In genomic region chr12:50175716-50176026, GRCh38 we compare ENCODE assay signal across 11 cellular contexts. TPM values are rescaled to one million over a fixed set of nuclear protein-coding genes. Genes with fewer than 3 reads are reported as not detected.
A peak's percentile ranks its signal among the peaks of the same experiment; 100 is the strongest.
DNase-seq lines count a peak whose midpoint lies in the region; ATAC-seq and TF ChIP-seq lines count a peak whose summit lies in the region.
"Had no signal": no experiment of that assay in that cellular context is flagged by ENCODE, and none has a peak within 500 bp of the region (broad histone marks: within the 10 kb centered on the region; RNA-seq: fewer than 3 reads in every experiment).

No MANE protein-coding gene starts in this region.

- H3K9me3 ChIP-seq in HEK293 (ENCODE audit: control insufficient read depth, insufficient read depth, low read depth, low read length), result no peaks in the 10 kb centered on the region
- H3K9me3 ChIP-seq in tibial artery, result no peaks in the 10 kb centered on the region
- no peaks in the 10 kb centered on the region for H3K9me3 ChIP-seq in psoas muscle
- H3K9me3 ChIP-seq: BLaER1 had no signal

- no peak for DNase-seq in T-helper 2 cell treated with Interferon-gamma antibody and Interleukin-4, amounts not matched to agents 5 μg/mL and 100 μg/mL, for 36 hours (ENCODE audit: low spot score)
- no peak for DNase-seq in T-helper 2 cell
- DNase-seq in tibial artery, result no peak
- no peak for DNase-seq in psoas muscle
- DNase-seq: 8988T had no signal

- H3K27me3 ChIP-seq in tibial artery, result no peaks in the 10 kb centered on the region
- no peaks in the 10 kb centered on the region for H3K27me3 ChIP-seq in psoas muscle (ENCODE audit: insufficient read depth in 3 of 3, low read length in 2 of 3)
- H3K27me3 ChIP-seq: BLaER1 had no signal

- H3K4me3 ChIP-seq in HEK293 (ENCODE audit: low read depth, low read length), result no peak overlapping the region
- no peak overlapping the region for H3K4me3 ChIP-seq in tibial artery
- H3K4me3 ChIP-seq in psoas muscle, result no peak overlapping the region
- H3K4me3 ChIP-seq: BLaER1 had no signal

- H3K9me3 Mint-ChIP-seq in T-helper 2 cell treated with Interferon-gamma antibody and Interleukin-4, amounts not matched to agents 5 μg/mL and 100 μg/mL, for 36 hours, result no peaks in the 10 kb centered on the region
- no peaks in the 10 kb centered on the region for H3K9me3 Mint-ChIP-seq in nephron

- peaks cover 27% of the 10 kb centered on the region for H3K36me3 Mint-ChIP-seq in T-helper 2 cell treated with Interferon-gamma antibody and Interleukin-4, amounts not matched to agents 5 μg/mL and 100 μg/mL, for 36 hours (ENCODE audit: low read depth)
- peaks cover 24% of the 10 kb centered on the region for H3K36me3 Mint-ChIP-seq in nephron (ENCODE audit: low read depth)

- H3K27ac ChIP-seq in HEK293 (ENCODE audit: extremely low read depth, low read depth, low read length), result no peak overlapping the region
- H3K27ac ChIP-seq in VCaP, result no peak overlapping the region
- no peak overlapping the region for H3K27ac ChIP-seq in tibial artery
- H3K27ac ChIP-seq in psoas muscle, result no peak overlapping the region
- H3K27ac ChIP-seq: BLaER1, KMS-11 had no signal

- H3K4me3 Mint-ChIP-seq in T-helper 2 cell treated with Interferon-gamma antibody and Interleukin-4, amounts not matched to agents 5 μg/mL and 100 μg/mL, for 36 hours, result no peak overlapping the region
- no peak overlapping the region for H3K4me3 Mint-ChIP-seq in nephron

- H3K27me3 Mint-ChIP-seq in T-helper 2 cell treated with Interferon-gamma antibody and Interleukin-4, amounts not matched to agents 5 μg/mL and 100 μg/mL, for 36 hours (ENCODE audit: low read depth), result no peaks in the 10 kb centered on the region
- no peaks in the 10 kb centered on the region for H3K27me3 Mint-ChIP-seq in nephron (ENCODE audit: low read depth)

- CTCF ChIA-PET in HEK293 (lab: Yijun Ruan, JAX), result interaction anchor here (0.5 to 4.2 kb wide), 40 partner anchors 8 to 1241 kb away, joined by 3 to 41 read pairs (median 4); partner anchors contain the start of genes CERS5, COX14, GPD1 and LIMA1

- WGBS in psoas muscle, 3 donors, result 40 to 50% (median 41%) methylated on average over 1 of the region's 1 CpG

- H3K4me1 ChIP-seq in HEK293 (ENCODE audit: control insufficient read depth, insufficient read depth, low read length) (no peaks in the 10 kb centered on the region), tibial artery (peaks cover 0 to 5% (median 0%) of the 10 kb centered on the region in 4 donors), psoas muscle (no peaks in the 10 kb centered on the region)

- ATAC-seq in psoas muscle (no peak), HG02588 (IDR thresholded peaks at IDR 0.05; ENCODE audit: unreplicated experiment) (no peak)

- H3K36me3 ChIP-seq in HEK293 (ENCODE audit: control insufficient read depth in 2 of 2, insufficient read depth in 1 of 2, low read length in 2 of 2) (peaks cover 9 to 26% of the 10 kb centered on the region in 2 experiments), tibial artery (peaks cover 46 to 48% (median 46%) of the 10 kb centered on the region in 3 donors), psoas muscle (ENCODE audit: insufficient read depth in 1 of 2, low read depth in 1 of 2) (peaks cover 9 to 51% of the 10 kb centered on the region in 2 donors)

- POLR2A ChIA-PET in HEK293 (lab: Yijun Ruan, JAX), result interaction anchor here (1.3 kb wide), 1 partner anchor 9 kb away, joined by 4 read pairs; the partner anchor contains the start of gene CERS5

- peaks cover 5% of the 10 kb centered on the region for H3K4me1 Mint-ChIP-seq in T-helper 2 cell treated with Interferon-gamma antibody and Interleukin-4, amounts not matched to agents 5 μg/mL and 100 μg/mL, for 36 hours (ENCODE audit: low read depth)
- H3K4me1 Mint-ChIP-seq in nephron, result peaks cover 5% of the 10 kb centered on the region

- no peak for TF ChIP-seq CTCF in HEK293 (tag by site-specific recombination; IDR thresholded peaks at IDR 0.05)
- peak; percentile 48 for TF ChIP-seq CTCF in VCaP (conservative IDR thresholded peaks at IDR 0.05)
- TF ChIP-seq CTCF in nephron (IDR thresholded peaks at IDR 0.05; ENCODE audit: unreplicated experiment in 3 of 3), result no peak
- no peak for TF ChIP-seq CTCF in tibial artery (IDR thresholded peaks at IDR 0.05)
- TF ChIP-seq CTCF in psoas muscle (IDR thresholded peaks at IDR 0.05), result no peak

- H3K27ac Mint-ChIP-seq in T-helper 2 cell treated with Interferon-gamma antibody and Interleukin-4, amounts not matched to agents 5 μg/mL and 100 μg/mL, for 36 hours, result peak overlapping the region; percentile 36
- peak overlapping the region; percentile 8 to 52 (median 25) for H3K27ac Mint-ChIP-seq in nephron

- intact Hi-C loops in tibial artery (cut with DNase I; ENCODE audit: low total_unique reads) (no loop called here), psoas muscle (cut with DNase I) (loop anchor here (1.0 to 10.0 kb wide), 5 partner anchors 43 to 201 kb away; partner anchors contain the start of gene AQP6 (in 1 of the 2))

TF ChIP-seq in HEK293, 187 proteins besides CTCF, POLR2A, EP300 and RAD21:
- 0 out of 2 replicates have a peak, but pooled peaks have one; percentile 3 for TF ChIP-seq ZBTB17 (tag by site-specific recombination; IDR thresholded peaks at IDR 0.05)
- TF ChIP-seq PRDM10 (tag by site-specific recombination; IDR thresholded peaks at IDR 0.05), result no peak
TF ChIP-seq in HEK293: peak in this region for 1.

RNA-seq across cellular contexts. Expression of gene CERS5, which starts 8.5 kb away (rescaled TPM):
- 10 to 100 TPM in 1 of 4 donors, 1 to 10 TPM in 3; 5.2 to 10.7 (median 6.6) TPM for total RNA-seq in psoas muscle
- 1 to 10 TPM; 7.2 to 8.2 (median 7.5) TPM for polyA plus RNA-seq in psoas muscle
